In the genomic region with DNA sequence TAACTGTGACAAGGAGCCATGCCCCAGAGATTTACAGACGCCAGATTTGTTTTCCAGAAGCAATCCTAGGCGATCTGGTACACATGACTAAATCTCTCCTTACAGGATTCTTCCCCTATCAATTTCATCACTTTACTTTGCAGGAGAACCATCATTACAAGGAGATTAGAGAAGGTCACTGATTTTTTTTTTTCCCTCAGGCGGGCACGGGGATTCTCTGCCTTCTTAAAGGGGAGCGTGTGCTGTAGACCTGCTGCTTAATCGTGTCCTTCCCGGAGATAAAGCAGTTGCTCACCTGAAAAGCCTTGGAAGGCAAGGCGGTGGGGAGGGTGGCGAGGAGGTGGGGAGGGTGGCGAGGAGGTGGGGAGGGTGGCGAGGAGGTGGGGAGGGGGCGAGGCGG, we compare ENCODE assay signal across 1 cellular context.
TF ChIP-seq lines count a peak whose summit lies in the region.

No MANE protein-coding gene starts in this region.

TF ChIP-seq in HCT116, 20 proteins besides CTCF, POLR2A, EP300 and RAD21 (continued from another document):
- TF ChIP-seq REST (IDR thresholded peaks at IDR 0.05; ENCODE audit: low read depth) = no peak
- TF ChIP-seq ZFX (IDR thresholded peaks at IDR 0.05) = no peak
- TF ChIP-seq CBX3 (IDR thresholded peaks at IDR 0.05; ENCODE audit: low read depth) = no peak
- TF ChIP-seq YY1 (IDR thresholded peaks at IDR 0.05; ENCODE audit: extremely low read depth, insufficient replicate concordance, low read depth, low read length) = no peak
- TF ChIP-seq MAX (IDR thresholded peaks at IDR 0.05) = no peak
- no peak for TF ChIP-seq JUND (IDR thresholded peaks at IDR 0.05)
- no peak for TF ChIP-seq POLR2AphosphoS5 (IDR thresholded peaks at IDR 0.05; ENCODE audit: low read depth, low read length)
- TF ChIP-seq ZNF274 (IDR thresholded peaks at IDR 0.05; ENCODE audit: low read depth, low read length) = no peak
- no peak for TF ChIP-seq SRF (IDR thresholded peaks at IDR 0.05; ENCODE audit: low read depth)
